In genomic region chr1:21854751-21855131, GRCh38 we compare ENCODE assay signal across 4 cellular contexts. TPM values are rescaled to one million over a fixed set of nuclear protein-coding genes. Genes with fewer than 3 reads are reported as not detected.
"Had no signal": no experiment of that assay in that cellular context is flagged by ENCODE, and none has a peak within 500 bp of the region (broad histone marks: within the 10 kb centered on the region; RNA-seq: fewer than 3 reads in every experiment).

No MANE protein-coding gene starts in this region.

- H3K4me3 ChIP-seq: GM23338 had no signal

- H3K4me1 Mint-ChIP-seq: GM23338, H9 had no signal

- DNase-seq: H9, HCEC 1CT, IMR-90 had no signal

- H3K9me3 Mint-ChIP-seq: GM23338, H9 had no signal

- H3K4me3 Mint-ChIP-seq: GM23338, H9 had no signal

- H3K27ac Mint-ChIP-seq: GM23338 had no signal

RNA-seq across cellular contexts. Expression of gene LDLRAD2, which starts 42.7 kb away (rescaled TPM):
- total RNA-seq: IMR-90 had no signal
